In the genomic region with DNA sequence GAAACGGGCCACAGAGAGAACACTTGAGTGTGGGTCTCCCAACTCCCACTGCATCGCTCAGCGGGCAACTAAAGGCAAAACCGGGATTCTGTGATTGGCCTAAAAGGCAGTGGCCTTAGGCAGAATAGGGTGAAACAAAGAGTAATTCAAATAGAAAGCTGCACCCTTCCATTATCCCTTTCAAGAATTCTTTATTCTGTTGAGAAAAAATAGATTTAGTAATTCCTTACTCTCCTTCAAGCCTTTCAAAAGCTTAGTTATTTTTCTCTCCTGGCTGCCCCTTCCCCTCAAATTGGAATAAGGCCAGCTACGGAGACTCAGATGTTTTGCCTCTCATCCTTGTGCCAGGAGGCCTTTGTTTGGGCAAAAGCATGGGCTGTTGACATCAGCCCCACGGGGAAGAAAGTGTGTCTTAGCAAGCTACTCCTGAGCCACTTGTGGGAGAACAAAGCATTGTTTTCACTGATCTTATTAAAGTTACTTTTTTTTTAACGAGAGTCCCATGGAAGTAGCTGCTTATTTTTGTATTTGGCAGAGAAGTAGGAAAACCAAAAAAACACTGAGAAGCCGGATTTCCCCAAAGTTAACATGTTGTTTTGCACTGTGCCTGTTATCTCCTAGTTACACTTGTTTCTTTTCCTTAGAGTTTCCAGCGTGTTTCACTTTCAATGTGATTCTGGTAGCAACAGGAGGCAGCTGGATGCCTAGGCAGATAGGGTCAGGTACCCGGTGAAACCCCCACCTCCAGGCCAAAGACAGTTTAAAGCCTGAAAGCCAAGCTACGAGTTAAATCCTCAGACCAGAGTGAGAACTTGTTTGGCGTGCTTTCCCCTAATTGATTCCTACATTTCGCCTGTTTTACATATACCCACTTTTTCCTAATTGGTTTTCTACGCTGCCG, we compare ENCODE assay signal across 8 cellular contexts. TPM values are rescaled to one million over a fixed set of nuclear protein-coding genes. Genes with fewer than 3 reads are reported as not detected.
DNase-seq lines count a peak whose midpoint lies in the region; ATAC-seq and TF ChIP-seq lines count a peak whose summit lies in the region.

No MANE protein-coding gene starts in this region.

- H3K4me3 ChIP-seq in neutrophil (ENCODE audit: low read depth in 1 of 2, low read length in 1 of 2), result peak overlapping the region; percentile 59 to 91

- no peaks in the 10 kb centered on the region for H3K9me3 ChIP-seq in neutrophil

- peaks cover 30 to 38% of the 10 kb centered on the region in 2 experiments for H3K4me1 ChIP-seq in neutrophil (ENCODE audit: control insufficient read depth in 1 of 2, insufficient read depth in 1 of 2, low read depth in 1 of 2, low read length in 1 of 2)

- no peaks in the 10 kb centered on the region for H3K36me3 ChIP-seq in neutrophil

- H3K27me3 ChIP-seq in neutrophil, result no peaks in the 10 kb centered on the region

- TF ChIP-seq CTCF in neutrophil (IDR thresholded peaks at IDR 0.05), result no peak

- in situ Hi-C loops in SK-MEL-5 (cut with HindIII; ENCODE audit: low pct_unique_long_range_greater_than_20kb, low sequenced_read_pairs), result no loop called here

- no peak for ATAC-seq in GM18498 (IDR thresholded peaks at IDR 0.05; ENCODE audit: unreplicated experiment)

- peak overlapping the region; percentile 29 for H3K27ac ChIP-seq in epithelial cell of prostate
- H3K27ac ChIP-seq in neutrophil, result peak overlapping the region; percentile 87

- DNase-seq in H4 (ENCODE audit: low spot score) (peak; percentile 4), SK-MEL-5 (ENCODE audit: low read depth, low spot score) (peak; percentile 70), epithelial cell of prostate (ENCODE audit: low read depth, low spot score) (no peak), COR-L47 (lab: John Stamatoyannopoulos, UW) (no peak), dedifferentiated amniotic fluid mesenchymal stem cell (ENCODE audit: extremely low spot score) (no peak), GDM1 (lab: John Stamatoyannopoulos, UW) (no peak)

RNA-seq across cellular contexts. Expression of gene ST6GAL1, which starts 2.2 kb away (rescaled TPM):
- total RNA-seq in H4 (2014; rRNA removed; shearing (Covaris generic)), result 3.2 and 3.4 TPM in 2 replicates
- total RNA-seq in SK-MEL-5 (2014; rRNA removed; shearing (Covaris generic)), result 41.0 and 43.5 TPM in 2 replicates
- polyA plus RNA-seq in SK-MEL-5 (2015; cell fraction: cytosol; rRNA removed), result 87.5 and 116 TPM in 2 replicates
- 65.1 and 94.1 TPM in 2 replicates for polyA plus RNA-seq in SK-MEL-5 (2015; cell fraction: nucleus; rRNA removed)

Comparison
In these comparisons a context has a peak if more than half of its experiments do, and no peak if none do; other contexts are left out.
1. DNase-seq: peak in H4 (single experiment) and SK-MEL-5 (single experiment); none in epithelial cell of prostate (single experiment), COR-L47 (single experiment), dedifferentiated amniotic fluid mesenchymal stem cell (single experiment) and GDM1 (single experiment).